In the genomic region with DNA sequence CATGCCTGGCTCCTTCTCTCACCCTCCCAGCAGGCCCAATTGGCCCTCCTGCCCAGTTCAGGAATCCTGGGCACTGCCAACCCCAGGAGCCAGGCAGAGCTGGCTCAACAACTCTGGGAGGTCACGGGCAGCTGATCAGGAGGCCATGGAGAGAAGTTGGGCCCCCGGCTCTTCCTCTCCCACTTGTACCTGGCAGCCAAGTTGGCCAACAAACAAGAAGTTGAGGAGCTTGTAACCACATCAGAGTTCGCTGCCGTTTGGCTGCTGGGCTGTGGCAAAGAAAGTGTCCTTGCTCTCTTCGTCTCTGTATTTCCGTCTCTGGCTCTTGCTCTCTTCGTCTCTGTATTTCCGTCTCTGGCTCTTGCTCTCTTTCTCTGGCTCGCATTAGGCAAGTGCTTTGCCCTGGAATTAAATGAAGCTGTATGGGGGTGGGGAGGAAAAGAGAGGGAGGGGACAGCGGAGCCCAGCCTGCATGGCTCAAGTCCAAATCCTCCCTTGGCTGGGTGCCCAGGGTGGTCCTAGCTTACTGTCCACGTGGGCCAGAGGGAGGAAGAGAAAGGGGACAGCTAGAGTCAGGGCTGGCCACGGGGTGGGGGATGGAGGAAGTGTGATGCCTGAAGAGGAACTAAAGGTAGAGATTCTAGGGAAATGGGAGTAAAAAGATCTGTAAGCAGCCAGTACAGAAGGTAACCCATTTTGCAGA, we compare ENCODE assay signal across 22 cellular contexts. TPM values are rescaled to one million over a fixed set of nuclear protein-coding genes. Genes with fewer than 3 reads are reported as not detected.
"Had no signal": no experiment of that assay in that cellular context is flagged by ENCODE, and none has a peak within 500 bp of the region (broad histone marks: within the 10 kb centered on the region; RNA-seq: fewer than 3 reads in every experiment).

No MANE protein-coding gene starts in this region.

- H3K9me3 ChIP-seq: mucosa of descending colon, neutrophil had no signal

- H3K4me3 Mint-ChIP-seq: activated B cell treated with CpG ODN at 0.5 μM for 24 hours; activated CD8-positive, alpha-beta T cell treated with anti-CD3 and anti-CD28 coated beads, Interleukin-2, amount 10 ng/mL, durations not matched to agents 7 days and 5 days; activated naive CD8-positive, alpha-beta T cell; naive thymus-derived CD4-positive, alpha-beta T cell had no signal

- H3K27me3 ChIP-seq: brain microvascular endothelial cell had no signal

- H3K4me1 ChIP-seq: foreskin keratinocyte had no signal

- H3K27ac Mint-ChIP-seq: activated B cell treated with CpG ODN at 0.5 μM for 24 hours; activated CD8-positive, alpha-beta T cell treated with anti-CD3 and anti-CD28 coated beads, Interleukin-2, amount 10 ng/mL, durations not matched to agents 7 days and 5 days; activated naive CD8-positive, alpha-beta T cell; naive thymus-derived CD4-positive, alpha-beta T cell had no signal

- H3K4me3 ChIP-seq: lung, mucosa of descending colon had no signal

- DNase-seq: activated B cell treated with CpG ODN at 0.5 μM for 24 hours; activated CD4-positive, alpha-beta T cell treated with anti-CD3 and anti-CD28 coated beads for 48 hours; activated CD8-positive, alpha-beta memory T cell treated with anti-CD3 and anti-CD28 coated beads, Interleukin-2, amount 50 U/mL, for 4 hours; activated CD8-positive, alpha-beta T cell treated with anti-CD3 and anti-CD28 coated beads, Interleukin-2, amount 10 ng/mL, durations not matched to agents 7 days and 5 days; activated effector memory CD4-positive, alpha-beta T cell treated with anti-CD3 and anti-CD28 coated beads, Interleukin-2, amount 50 U/mL, for 16 hours; activated T-cell treated with anti-CD3 and anti-CD28 coated beads, Interleukin-2, amount 50 U/mL, for 48 hours; brain microvascular endothelial cell; cerebellar nuclear complex; effector CD8-positive, alpha-beta T cell; foreskin keratinocyte; mucosa of descending colon; naive thymus-derived CD4-positive, alpha-beta T cell; small intestine; stimulated activated CD4-positive, alpha-beta T cell treated with anti-CD3 and anti-CD28 coated beads, Interleukin-4, amount 100 ng/mL, for 4 hours; stimulated activated CD8-positive, alpha-beta memory T cell treated with anti-CD3 and anti-CD28 coated beads, Interleukin-4, amount 100 ng/mL, for 48 hours; stimulated activated naive CD4-positive, alpha-beta T cell treated with Interleukin-2 at 50 U/mL for 16 hours; T-helper 2 cell; trophoblast cell had no signal

- ATAC-seq: activated CD8-positive, alpha-beta T cell treated with anti-CD3 and anti-CD28 coated beads, Interleukin-2, amount 10 ng/mL, durations not matched to agents 7 days and 5 days; foreskin keratinocyte; mucosa of descending colon; naive thymus-derived CD4-positive, alpha-beta T cell had no signal

- H3K4me1 Mint-ChIP-seq: activated B cell treated with CpG ODN at 0.5 μM for 24 hours had no signal

- H3K27ac ChIP-seq: brain microvascular endothelial cell, foreskin keratinocyte, neutrophil had no signal

- H3K36me3 Mint-ChIP-seq: activated naive CD8-positive, alpha-beta T cell; naive thymus-derived CD4-positive, alpha-beta T cell had no signal

- H3K36me3 ChIP-seq: brain microvascular endothelial cell, neutrophil had no signal

RNA-seq across cellular contexts. Expression of a gene that starts 7.8 kb away (rescaled TPM):
- total RNA-seq: activated B cell treated with CpG ODN at 0.5 μM for 24 hours; activated CD8-positive, alpha-beta T cell treated with anti-CD3 and anti-CD28 coated beads, Interleukin-2, amount 10 ng/mL, durations not matched to agents 7 days and 5 days; endothelial cell of umbilical vein; foreskin keratinocyte had no signal
- polyA plus RNA-seq: endothelial cell of umbilical vein, foreskin keratinocyte had no signal
